Comparison of ENCODE assay signal across 1 cellular context in the genomic region with DNA sequence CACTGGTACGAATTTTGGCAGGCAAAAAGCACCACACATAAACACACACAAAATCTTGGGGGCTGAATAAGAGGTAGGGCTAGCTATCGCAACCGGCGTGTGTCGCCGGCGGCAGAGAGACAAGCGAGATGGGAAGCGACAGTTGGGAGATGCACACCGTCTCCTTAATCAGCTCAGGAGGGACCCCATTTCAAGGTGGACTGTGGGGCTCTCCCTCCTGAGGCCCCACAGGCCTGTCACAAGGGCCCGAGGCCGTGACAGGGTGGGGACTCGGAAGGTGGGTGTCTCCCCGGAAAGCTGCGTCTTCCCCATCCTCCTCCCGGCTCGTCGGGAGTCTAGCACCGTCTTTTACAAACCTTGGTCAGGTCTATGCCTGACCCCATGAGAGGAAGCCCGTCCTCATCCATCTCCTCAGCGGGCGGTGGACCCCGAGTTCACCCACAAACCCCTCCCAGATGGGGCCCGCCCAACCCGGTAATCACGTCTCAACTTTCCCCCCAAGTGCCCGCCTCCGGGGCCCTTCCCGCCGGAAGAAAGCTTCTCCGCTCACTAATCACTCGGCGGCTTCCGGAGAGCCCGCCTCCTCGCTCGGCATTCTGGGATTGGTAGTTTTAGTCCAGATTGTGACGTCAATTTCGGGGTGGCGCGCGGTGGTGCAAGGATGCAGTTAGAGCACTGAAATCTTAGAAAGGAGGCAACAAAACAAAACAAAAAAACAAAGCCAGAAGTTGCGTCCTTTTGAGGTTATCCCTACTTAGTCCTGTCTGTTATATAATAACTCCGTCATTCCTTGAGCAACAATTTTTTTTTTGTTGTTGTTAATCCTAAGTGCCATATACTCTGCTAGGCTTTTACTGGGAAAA.
TF ChIP-seq lines count a peak whose summit lies in the region.

A gene with protein sequence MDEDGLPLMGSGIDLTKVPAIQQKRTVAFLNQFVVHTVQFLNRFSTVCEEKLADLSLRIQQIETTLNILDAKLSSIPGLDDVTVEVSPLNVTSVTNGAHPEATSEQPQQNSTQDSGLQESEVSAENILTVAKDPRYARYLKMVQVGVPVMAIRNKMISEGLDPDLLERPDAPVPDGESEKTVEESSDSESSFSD (minus strand): TSS at position 436 of the 863 bp plus-strand sequence. CDS start 29 bp downstream, at position 407.

TF ChIP-seq in HepG2, 621 proteins besides CTCF, POLR2A, EP300 and RAD21 (continued from another document):
- TF ChIP-seq ZBTB1 (CRISPR knock-in tag; IDR thresholded peaks at IDR 0.05; ENCODE audit: borderline replicate concordance), result no peak
TF ChIP-seq in HepG2: peak in this region for 122.
